In the genomic region with DNA sequence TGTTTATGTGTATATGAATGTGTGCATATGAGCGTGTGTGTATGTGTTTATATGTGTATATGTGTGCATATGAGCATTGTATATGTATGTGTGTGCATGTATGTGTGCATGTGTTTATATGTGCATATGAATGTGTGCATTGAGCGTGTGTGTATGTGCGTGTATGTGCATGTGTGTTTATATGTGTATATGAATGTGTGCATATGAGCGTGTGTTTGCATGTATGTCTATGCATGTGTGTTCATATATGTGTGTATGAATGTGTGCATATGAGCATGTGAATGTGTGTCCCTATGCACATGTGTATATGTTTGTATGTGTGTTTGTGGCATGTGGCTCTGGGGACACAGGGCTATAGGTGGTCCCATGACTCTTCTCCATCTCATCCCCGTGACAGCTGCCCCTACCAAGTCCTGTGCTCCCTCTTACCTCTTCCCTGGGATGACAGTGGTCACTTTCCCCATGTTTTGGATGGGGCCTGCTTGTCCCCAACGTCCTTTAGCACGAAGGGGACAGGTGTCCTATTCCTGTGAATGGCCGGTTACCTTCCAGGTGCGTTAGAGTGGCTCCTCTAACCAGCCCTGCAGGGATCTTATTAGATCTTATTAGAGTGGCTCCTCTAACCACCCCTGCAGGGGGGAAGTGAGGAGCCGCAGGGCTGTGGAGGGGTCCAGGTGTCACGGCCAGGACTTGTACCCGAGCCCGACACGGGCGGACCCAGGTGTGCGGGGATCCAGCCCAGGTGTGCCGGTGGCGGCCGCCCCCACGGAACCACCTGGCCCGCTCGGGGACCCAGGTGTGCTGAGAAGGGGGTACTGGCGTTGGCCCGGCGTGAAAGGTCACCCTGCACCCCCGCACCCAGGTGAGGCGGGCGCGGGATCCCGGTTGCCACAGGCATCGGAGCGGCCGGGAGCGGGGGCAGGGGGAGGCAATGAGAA, we compare ENCODE assay signal across 1 cellular context.
TF ChIP-seq lines count a peak whose summit lies in the region.

No MANE protein-coding gene starts in this region.

TF ChIP-seq in IMR-90, 13 proteins besides CTCF, POLR2A, EP300 and RAD21 (continued from another document):
- TF ChIP-seq RCOR1 (IDR thresholded peaks at IDR 0.05; ENCODE audit: insufficient replicate concordance, low read length): no peak
